18 cellular contexts compared by ENCODE assay signal in the genomic region with DNA sequence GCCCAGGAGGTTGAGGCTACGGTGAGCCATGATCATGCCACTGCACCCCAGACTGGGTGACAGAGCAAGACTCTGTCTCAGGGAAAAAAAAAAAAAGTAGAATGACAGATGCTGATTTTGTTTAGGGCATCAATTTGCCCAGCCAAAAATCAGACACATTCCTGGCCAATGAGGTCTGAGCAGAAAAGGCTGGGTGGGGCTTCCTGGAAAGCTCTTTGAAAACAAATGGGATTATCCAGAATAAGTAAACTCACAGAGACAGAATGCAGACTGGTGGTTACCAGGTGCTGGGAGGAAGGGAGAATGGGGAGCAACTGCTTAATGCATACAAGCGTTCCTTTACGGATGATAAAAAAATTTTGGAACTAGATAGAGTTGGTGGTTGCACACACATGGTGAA. TPM values are rescaled to one million over a fixed set of nuclear protein-coding genes. Genes with fewer than 3 reads are reported as not detected.
A peak's percentile ranks its signal among the peaks of the same experiment; 100 is the strongest.
DNase-seq lines count a peak whose midpoint lies in the region; ATAC-seq and TF ChIP-seq lines count a peak whose summit lies in the region.
"Had no signal": no experiment of that assay in that cellular context is flagged by ENCODE, and none has a peak within 500 bp of the region (broad histone marks: within the 10 kb centered on the region; RNA-seq: fewer than 3 reads in every experiment).

No MANE protein-coding gene starts in this region.

- DNase-seq in A673 (ENCODE audit: low spot score) (peak; percentile 56), DMS 273 treated with DMSO at 0.1 percent for 48 hours (lab: John Stamatoyannopoulos, UW) (peak; percentile 94), NCI-H82 treated with DMSO at 0.1 percent for 48 hours (lab: John Stamatoyannopoulos, UW; ENCODE audit: unreplicated experiment) (peak; percentile 78), SHP77 treated with DMSO at 0.1 percent for 48 hours (lab: John Stamatoyannopoulos, UW) (no peak)
- DNase-seq: ACHN; BE2C; CD4-positive, alpha-beta memory T cell; DMS79 treated with DMSO at 0.1 percent for 48 hours; NCI-H1417 treated with DMSO at 0.1 percent for 48 hours; NCI-H2029 treated with DMSO at 0.1 percent for 48 hours; NCI-H510A treated with DMSO at 0.1 percent for 48 hours; Right ventricle myocardium superior had no signal

- no peaks in the 10 kb centered on the region for H3K36me3 ChIP-seq in A673 (ENCODE audit: insufficient read depth, low read length, poor library complexity, severe bottlenecking)
- H3K36me3 ChIP-seq: BE2C had no signal

- CTCF ChIA-PET in A673 (lab: Charles Lee): no interaction called here

- peaks cover 2% of the 10 kb centered on the region for H3K4me1 ChIP-seq in A673 (ENCODE audit: insufficient read depth, low read length, poor library complexity, severe bottlenecking)
- H3K4me1 ChIP-seq: BE2C had no signal

- H3K27ac ChIP-seq in A673 (ENCODE audit: low read depth, low read length, poor library complexity, severe bottlenecking): no peak overlapping the region

- no TSS peak for BruUV-seq in A673 (replicated peaks; lab: Mats Ljungman, UMichigan)

- peak; percentile 21 for ATAC-seq in esophagus mucosa
- ATAC-seq in HG02885 (IDR thresholded peaks at IDR 0.05; ENCODE audit: poor library complexity, unreplicated experiment): no peak
- ATAC-seq in GM21825 (IDR thresholded peaks at IDR 0.05; ENCODE audit: unreplicated experiment): no peak
- ATAC-seq: GM23338, K562, SK-N-SH treated with all-trans-retinoic acid at 6 μM for 48 hours had no signal

- intact Hi-C loops in A673 (cut with micrococcal nuclease; ENCODE audit: unreplicated experiment): no loop called here

- H3K27me3 ChIP-seq in A673 (replicated peaks; ENCODE audit: insufficient read depth, low read depth, low read length, poor library complexity): no peaks in the 10 kb centered on the region
- H3K27me3 ChIP-seq: BE2C had no signal

- TF ChIP-seq CTCF in A673 (conservative IDR thresholded peaks at IDR 0.05; ENCODE audit: low read depth, low read length): no peak

- H3K4me3 ChIP-seq in A673 (ENCODE audit: low read depth, low read length, poor library complexity, severe bottlenecking): no peak overlapping the region
- H3K4me3 ChIP-seq: GM23338, K562 had no signal

- POLR2A ChIA-PET in A673 (lab: Charles Lee; ENCODE audit: low non-redundant PET): no interaction called here

- H3K9me3 ChIP-seq in A673 (ENCODE audit: low read depth, low read length, poor library complexity, severe bottlenecking): peaks cover 9% of the 10 kb centered on the region
- H3K9me3 ChIP-seq: BE2C had no signal

RNA-seq across cellular contexts. Expression of a gene that starts 10.1 kb away (rescaled TPM):
- total RNA-seq in A673 (2021): 1.3 and 1.9 TPM in 2 replicates
- total RNA-seq in esophagus mucosa: 28.7 TPM

Comparison
In these comparisons a context has a peak if more than half of its experiments do, and no peak if none do; other contexts are left out.
1. RNA of a gene that starts 10.1 kb away (total RNA-seq): 28.7 TPM in esophagus mucosa (single experiment); 1.3 to 1.9 TPM in A673; every median in the first group is over 10 times any median in the second.